In genomic region chr13:73532582-73532981, GRCh38 we compare ENCODE assay signal across 23 cellular contexts.
"Had no signal": no experiment of that assay in that cellular context is flagged by ENCODE, and none has a peak within 500 bp of the region (broad histone marks: within the 10 kb centered on the region; RNA-seq: fewer than 3 reads in every experiment).

No MANE protein-coding gene starts in this region.

- H3K4me3 Mint-ChIP-seq: IgD-negative memory B cell had no signal

- H3K27ac Mint-ChIP-seq: IgD-negative memory B cell had no signal

- H3K4me1 ChIP-seq: SJSA1 had no signal

- H3K27me3 Mint-ChIP-seq: IgD-negative memory B cell had no signal

- DNase-seq: Kasumi-1, MM.1S, NCI-H1092 treated with DMSO at 0.1 percent for 48 hours, NCI-H1436, NCI-H187, NCI-H2029, NCI-H2081 treated with DMSO at 0.1 percent for 48 hours, NCI-H2171, NCI-H226, NCI-H446, NCI-H510A, NCI-H524 treated with DMSO at 0.1 percent for 48 hours, NCI-H69, NCI-H774, Right ventricle myocardium superior, RPMI8226, SIG-M5 had no signal

- ATAC-seq: K562 had no signal

- H3K36me3 ChIP-seq: SJSA1 had no signal

- H3K4me3 ChIP-seq: K562, SJSA1, SK-N-MC had no signal

- H3K27ac ChIP-seq: HL-60, KMS-11, SJSA1, SK-N-MC had no signal

- H3K9me3 ChIP-seq: SJSA1 had no signal

- H3K27me3 ChIP-seq: SJSA1 had no signal

- H3K36me3 Mint-ChIP-seq: IgD-negative memory B cell had no signal

- H3K4me1 Mint-ChIP-seq: IgD-negative memory B cell had no signal

- H3K4me2 ChIP-seq: KMS-11 had no signal
